ENCODE assay signal across 8 cellular contexts in the genomic region with DNA sequence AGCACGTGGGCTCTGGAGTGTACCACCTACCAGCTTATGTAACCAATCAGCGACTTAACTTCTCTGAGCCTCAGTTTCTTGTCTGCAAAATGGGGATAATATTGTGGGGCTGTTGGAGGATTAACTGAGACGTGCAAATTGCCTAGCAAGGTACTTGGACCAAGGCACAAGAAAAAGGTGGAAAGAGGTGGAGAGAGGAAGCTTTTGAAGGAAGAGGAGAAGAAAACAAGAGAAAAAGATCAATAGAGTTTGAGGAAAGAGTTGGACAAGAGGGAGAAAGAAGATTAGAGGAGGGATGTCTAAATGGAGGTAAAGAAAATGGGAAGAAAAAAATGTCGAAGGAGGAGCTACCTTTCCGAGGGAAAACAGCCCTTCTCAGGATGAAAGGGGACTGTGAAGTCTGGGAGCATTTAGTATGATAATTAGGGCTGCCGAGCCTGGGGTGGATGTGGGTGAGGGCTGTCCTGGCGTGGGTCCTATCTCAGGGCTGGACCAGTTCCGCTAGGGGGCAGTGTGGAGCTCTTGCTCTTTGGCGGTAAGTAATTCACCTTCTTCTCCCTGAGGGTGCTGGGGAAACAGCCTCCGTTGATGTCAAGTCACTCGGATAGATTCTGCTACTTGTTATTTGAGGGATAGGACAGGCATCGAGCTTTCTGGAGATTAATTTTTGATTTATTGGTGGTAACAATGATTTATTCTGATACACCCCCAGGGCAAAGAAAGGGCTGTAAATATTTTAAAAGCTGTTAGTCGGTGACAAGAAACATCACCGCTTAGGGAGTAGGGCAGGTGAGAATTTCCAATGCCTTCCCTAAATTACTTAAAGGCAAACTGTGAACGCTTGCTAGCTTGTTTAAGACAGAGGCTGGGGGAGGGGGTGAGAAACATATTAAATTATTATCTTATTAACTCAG.
DNase-seq lines count a peak whose midpoint lies in the region; ATAC-seq and TF ChIP-seq lines count a peak whose summit lies in the region.

No MANE protein-coding gene starts in this region.

- H3K27ac ChIP-seq in trophoblast cell (ENCODE audit: low read depth, low read length) (no peak overlapping the region), tibial nerve (no peak overlapping the region)

- H3K79me2 ChIP-seq in trophoblast cell (ENCODE audit: control insufficient read depth, insufficient read depth, low read length, poor library complexity) = no peaks in the 10 kb centered on the region

- H3K14ac ChIP-seq in trophoblast cell (ENCODE audit: low read length) = no peak overlapping the region

- H3K9me3 ChIP-seq in trophoblast cell (ENCODE audit: insufficient read depth, low read depth, low read length) = no peaks in the 10 kb centered on the region
- no peaks in the 10 kb centered on the region for H3K9me3 ChIP-seq in tibial nerve

- DNase-seq in COLO829 (ENCODE audit: low spot score) (peak; percentile 78), HuH-7 (ENCODE audit: low spot score) (peak; percentile 70), RPMI7951 (ENCODE audit: low read depth) (peak; percentile 38), germinal center (ENCODE audit: low spot score) (peak; percentile 81), trophoblast cell (peak; percentile 65 to 88), tibial nerve (ENCODE audit: low spot score in 2 of 2) (peak; percentile 18 to 65)
- DNase-seq in activated T-helper 1 cell treated with anti-CD3 and anti-CD28 coated beads, Interleukin-2, amount 50 U/mL, for 16 hours (ENCODE audit: low read depth in 1 of 2, low spot score in 1 of 2) = peak; percentile 59 to 78

- no peak for TF ChIP-seq EP300 in tibial nerve (IDR thresholded peaks at IDR 0.05)

- no peak overlapping the region for H2BK12ac ChIP-seq in trophoblast cell (ENCODE audit: low read length)

- no peak overlapping the region for H2AK5ac ChIP-seq in trophoblast cell (ENCODE audit: low read length)

- H3K4me1 ChIP-seq in trophoblast cell (ENCODE audit: control insufficient read depth in 1 of 2, insufficient read depth in 2 of 2, low read length in 2 of 2) = no peaks in the 10 kb centered on the region
- no peaks in the 10 kb centered on the region for H3K4me1 ChIP-seq in tibial nerve

- H3K79me1 ChIP-seq in trophoblast cell (ENCODE audit: low read length) = no peaks in the 10 kb centered on the region

- peak; percentile 28 to 72 (median 59) for TF ChIP-seq CTCF in tibial nerve (IDR thresholded peaks at IDR 0.05)

- no peak overlapping the region for H4K12ac ChIP-seq in trophoblast cell (ENCODE audit: low read depth, low read length)

- H3K4me2 ChIP-seq in trophoblast cell (ENCODE audit: low read length) = no peak overlapping the region

- H3K27me3 ChIP-seq in trophoblast cell (ENCODE audit: insufficient read depth, low read length) (no peaks in the 10 kb centered on the region), tibial nerve (peaks cover 0 to 23% of the 10 kb centered on the region in 2 donors)

- no peak overlapping the region for H4K91ac ChIP-seq in trophoblast cell (ENCODE audit: low read depth, low read length)

- H3K4me3 ChIP-seq in trophoblast cell (ENCODE audit: low read depth, low read length) (no peak overlapping the region), tibial nerve (no peak overlapping the region)

- H4K8ac ChIP-seq in trophoblast cell (ENCODE audit: low read depth, low read length) = no peak overlapping the region

- no CpG with 5 or more reads among the region's 15 CpGs for WGBS in trophoblast cell (ENCODE audit: extremely low coverage, insufficient coverage, insufficient read length)
- WGBS in tibial nerve, 2 donors = 30 to 34% methylated on average over 15 of the region's 15 CpGs

- H3K36me3 ChIP-seq in trophoblast cell (ENCODE audit: control insufficient read depth in 1 of 2, insufficient read depth in 2 of 2, low read length in 2 of 2) (no peaks in the 10 kb centered on the region), tibial nerve (no peaks in the 10 kb centered on the region)

- H3K4ac ChIP-seq in trophoblast cell (ENCODE audit: low read depth, low read length) = no peak overlapping the region

- ATAC-seq in GM21529 (IDR thresholded peaks at IDR 0.05; ENCODE audit: unreplicated experiment) = no peak

- no peak overlapping the region for H2BK120ac ChIP-seq in trophoblast cell (ENCODE audit: insufficient read depth, low read length, poor library complexity)

- no peak overlapping the region for H3K9ac ChIP-seq in trophoblast cell (ENCODE audit: low read length)

- H3K18ac ChIP-seq in trophoblast cell (ENCODE audit: low read length) = no peak overlapping the region

- H2BK5ac ChIP-seq in trophoblast cell (ENCODE audit: low read depth, low read length, poor library complexity) = no peak overlapping the region

- no peak for TF ChIP-seq POLR2A in tibial nerve (IDR thresholded peaks at IDR 0.05)

- no peak overlapping the region for H2AFZ ChIP-seq in trophoblast cell (ENCODE audit: insufficient read depth, low read length, poor library complexity)

- no peak overlapping the region for H3K23ac ChIP-seq in trophoblast cell (ENCODE audit: low read length)
